Comparison of ENCODE assay signal across 8 cellular contexts in the genomic region with DNA sequence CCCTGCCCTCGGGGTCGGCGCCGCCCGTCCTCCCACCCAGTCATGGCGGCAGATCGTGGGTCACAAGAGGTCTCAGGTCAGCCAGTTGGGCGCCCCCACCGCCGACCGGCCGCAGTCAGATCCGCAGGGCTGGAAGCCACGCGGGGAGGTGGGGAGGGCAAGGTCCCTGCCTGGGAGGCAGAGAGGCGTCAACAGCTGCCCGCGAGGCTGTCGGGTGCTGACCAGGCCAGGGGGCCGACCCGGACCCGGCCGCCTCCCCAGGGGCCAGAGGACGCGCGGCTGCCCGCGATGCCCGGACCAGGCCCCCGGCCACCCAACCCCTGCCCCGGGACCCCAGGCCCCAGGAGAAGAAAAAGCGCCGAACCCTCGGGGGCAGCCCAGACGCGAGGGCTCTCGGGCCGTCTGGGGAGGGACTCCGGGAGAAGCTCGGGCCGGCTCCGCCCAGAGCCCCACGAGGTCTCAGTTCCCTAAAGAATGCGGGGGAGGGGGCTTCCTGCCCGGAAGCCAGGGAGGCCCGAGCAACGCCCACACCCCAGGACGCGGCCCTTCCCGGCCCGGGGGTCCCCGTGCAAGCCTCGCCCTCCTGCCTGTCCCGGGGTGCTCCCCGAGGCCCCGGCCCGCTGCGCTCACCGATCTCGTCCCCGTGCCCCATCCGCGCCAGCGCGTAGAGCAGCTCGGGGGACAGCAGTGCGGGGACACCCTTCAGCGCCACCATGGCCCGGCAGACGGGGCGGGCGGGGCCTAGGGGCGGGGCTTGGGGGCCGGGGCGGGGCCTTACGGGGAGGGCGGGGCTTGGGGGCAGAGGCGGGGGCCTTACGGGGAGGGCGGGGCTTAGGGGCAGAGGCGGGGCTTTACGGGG. TPM values are rescaled to one million over a fixed set of nuclear protein-coding genes. Genes with fewer than 3 reads are reported as not detected.
A peak's percentile ranks its signal among the peaks of the same experiment; 100 is the strongest.
DNase-seq lines count a peak whose midpoint lies in the region; ATAC-seq, FAIRE-seq and TF ChIP-seq lines count a peak whose summit lies in the region.

A gene with protein sequence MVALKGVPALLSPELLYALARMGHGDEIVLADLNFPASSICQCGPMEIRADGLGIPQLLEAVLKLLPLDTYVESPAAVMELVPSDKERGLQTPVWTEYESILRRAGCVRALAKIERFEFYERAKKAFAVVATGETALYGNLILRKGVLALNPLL (minus strand): TSS at position 727 of the 859 bp plus-strand sequence. CDS start 12 bp downstream, at position 715.

- peaks cover 0 to 5% of the 10 kb centered on the region in 2 donors for H3K36me3 ChIP-seq in adrenal gland (replicated peaks in 1 of 2)
- H3K36me3 ChIP-seq in iPS-15b (ENCODE audit: control insufficient read depth, insufficient read depth, low read length), result peaks cover 18% of the 10 kb centered on the region
- peaks cover 0 to 2% of the 10 kb centered on the region in 2 donors for H3K36me3 ChIP-seq in small intestine (ENCODE audit: control insufficient read depth in 2 of 2, insufficient read depth in 2 of 2, low read length in 2 of 2)
- H3K36me3 ChIP-seq in WERI-Rb-1, result peaks cover 11% of the 10 kb centered on the region

- H3K27ac ChIP-seq in C4-2B (peak within 1 kb of the TSS; percentile 92), adrenal gland (peak within 1 kb of the TSS in 2 of 5 donors; percentile 32 to 74), small intestine (ENCODE audit: low read depth in 1 of 2, low read length in 1 of 2) (peak within 1 kb of the TSS; percentile 67 to 85), WERI-Rb-1 (no peak within 1 kb of the TSS)

- DNase-seq in GM19239 (ENCODE audit: insufficient read length, low spot score), result peak; percentile 94
- peak in 6 of 7 donors; percentile 41 to 58 (median 46) for DNase-seq in adrenal gland
- peak; percentile 67 for DNase-seq in small intestine
- no peak for DNase-seq in WERI-Rb-1

- ATAC-seq in HG03442 (IDR thresholded peaks at IDR 0.05; ENCODE audit: unreplicated experiment), result peak; percentile 64

- peak in 1 of 2 donors; percentile 33 for TF ChIP-seq POLR2A in adrenal gland (IDR thresholded peaks at IDR 0.05)

- intact Hi-C loops in T-helper 1 cell treated with Interleukin-12 subunit alpha and Interleukin-12 subunit beta and Interleukin-4 antibody, amounts not matched to agents 30 ng/mL and 1 ng/mL, for 36 hours (cut with micrococcal nuclease), result loop anchor here (1.0 to 5.0 kb wide), 9 partner anchors 16 to 1170 kb away; a partner anchor contains a TSS
- intact Hi-C loops in adrenal gland (cut with DNase I), result no loop called here

- 2 to 6% (median 3%) methylated on average over 4 to 82 of the region's 82 CpGs; no CpG with 5 or more reads in 1 of the 4 donors for WGBS in adrenal gland, 4 donors
- WGBS in small intestine, 3 donors, result 0 to 1% (median 0%) methylated on average over 56 to 82 of the region's 82 CpGs

- FAIRE-seq in GM19239 (lab: Jason Lieb, UNC), result peak; percentile 62
- FAIRE-seq in small intestine (lab: Jason Lieb, UNC), result no peak

- peak within 1 kb of the TSS in 3 of 4 donors; percentile 25 to 80 (median 37) for H3K4me3 ChIP-seq in adrenal gland
- peak within 1 kb of the TSS; percentile 68 for H3K4me3 ChIP-seq in iPS-15b (ENCODE audit: low read depth, low read length)
- H3K4me3 ChIP-seq in small intestine (ENCODE audit: low read depth in 1 of 2, low read length in 2 of 2), result peak within 1 kb of the TSS; percentile 32 to 90
- no peak within 1 kb of the TSS for H3K4me3 ChIP-seq in WERI-Rb-1 (ENCODE audit: low read depth, low read length)

- no peak for TF ChIP-seq CTCF in C4-2B (conservative IDR thresholded peaks at IDR 0.05)
- TF ChIP-seq CTCF in adrenal gland (IDR thresholded peaks at IDR 0.05), result peak in 1 of 6 experiments; percentile 4
- no peak for TF ChIP-seq CTCF in WERI-Rb-1 (IDR thresholded peaks at IDR 0.05; ENCODE audit: low read depth, low read length)

- H3K4me1 ChIP-seq in adrenal gland (replicated peaks in 1 of 2) (peaks cover 6 to 12% of the 10 kb centered on the region in 2 donors), iPS-15b (ENCODE audit: control insufficient read depth, insufficient read depth, low read length) (no peaks in the 10 kb centered on the region), small intestine (ENCODE audit: control insufficient read depth in 2 of 2, insufficient read depth in 1 of 2, low read depth in 1 of 2, low read length in 1 of 2) (peaks cover 4 to 13% of the 10 kb centered on the region in 2 donors)

- H3K27me3 ChIP-seq in adrenal gland, result no peaks in the 10 kb centered on the region
- peaks cover 6% of the 10 kb centered on the region for H3K27me3 ChIP-seq in iPS-15b (ENCODE audit: control insufficient read depth, insufficient read depth, low read length)
- H3K27me3 ChIP-seq in small intestine (ENCODE audit: control insufficient read depth in 2 of 2, insufficient read depth in 2 of 2, low read length in 2 of 2), result no peaks in the 10 kb centered on the region
- no peaks in the 10 kb centered on the region for H3K27me3 ChIP-seq in WERI-Rb-1 (ENCODE audit: insufficient read depth, low read depth, severe bottlenecking)

- peak within 1 kb of the TSS; percentile 65 for H3K9ac ChIP-seq in iPS-15b (ENCODE audit: low read depth, low read length)

- H3K9me3 ChIP-seq in adrenal gland (replicated peaks in 1 of 3), result no peaks in the 10 kb centered on the region
- no peaks in the 10 kb centered on the region for H3K9me3 ChIP-seq in iPS-15b (ENCODE audit: control insufficient read depth, insufficient read depth, low read length)
- no peaks in the 10 kb centered on the region for H3K9me3 ChIP-seq in small intestine (ENCODE audit: control insufficient read depth, low read depth)
- no peaks in the 10 kb centered on the region for H3K9me3 ChIP-seq in WERI-Rb-1 (ENCODE audit: severe bottlenecking)

RNA-seq across cellular contexts. Expression of the gene that starts here (rescaled TPM):
- total RNA-seq in T-helper 1 cell treated with Interleukin-12 subunit alpha and Interleukin-12 subunit beta and Interleukin-4 antibody, amounts not matched to agents 30 ng/mL and 1 ng/mL, for 36 hours, result 14.2 and 17.0 TPM in 2 replicates
- total RNA-seq in adrenal gland, result 10 to 100 TPM in 7 of 8 donors, 1 to 10 TPM in 1; 6.9 to 47.9 (median 15.8) TPM
- polyA plus RNA-seq in adrenal gland (10 to 100 TPM in 2 of 3 donors, 1 to 10 TPM in 1; 4.8 to 35.7 (median 22.6) TPM), small intestine (100 to 1,000 TPM in 2 of 3 donors, 10 to 100 TPM in 1; 89.8 to 320 (median 240) TPM)
